ENCODE assay signal across 18 cellular contexts in the genomic region with DNA sequence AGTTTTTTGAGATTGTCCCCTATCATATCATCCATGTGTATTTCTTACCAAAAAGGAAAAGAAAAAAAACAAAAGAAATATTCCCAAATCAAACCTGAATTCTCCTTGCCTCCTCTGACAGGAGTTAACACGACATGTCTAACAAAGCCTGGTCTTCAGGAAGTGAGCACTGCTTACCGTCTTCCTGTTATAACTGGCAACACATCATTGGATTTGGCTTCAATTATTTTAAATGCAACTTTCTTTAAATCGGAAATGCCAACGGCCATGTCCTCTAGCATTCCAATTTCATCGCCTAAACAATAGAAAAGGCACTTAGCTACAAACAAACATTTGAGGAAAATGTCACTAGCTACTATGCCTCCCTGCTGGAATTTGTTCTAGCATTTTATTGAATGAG.
"Had no signal": no experiment of that assay in that cellular context is flagged by ENCODE, and none has a peak within 500 bp of the region (broad histone marks: within the 10 kb centered on the region; RNA-seq: fewer than 3 reads in every experiment).

No MANE protein-coding gene starts in this region.

- H3K27me3 ChIP-seq: gastroesophageal sphincter, ovary, testis, upper lobe of right lung had no signal

- H3K4me3 ChIP-seq: gastroesophageal sphincter, ovary, smooth muscle cell, testis, upper lobe of right lung had no signal

- H3K9me3 ChIP-seq: gastroesophageal sphincter, ovary, testis, upper lobe of right lung had no signal

- H3K36me3 ChIP-seq: gastroesophageal sphincter, ovary, upper lobe of right lung had no signal

- H3K4me2 ChIP-seq: smooth muscle cell had no signal

- DNase-seq: activated CD4-positive, alpha-beta T cell treated with anti-CD3 and anti-CD28 coated beads, Interleukin-2, amount 50 U/mL, for 4 hours; activated CD4-positive, CD25-positive, alpha-beta regulatory T cell; activated naive CD4-positive, alpha-beta T cell treated with Interleukin-2 at 50 U/mL for 16 hours; activated naive CD8-positive, alpha-beta T cell treated with anti-CD3 and anti-CD28 coated beads, Interleukin-2, amount 50 U/mL, for 24 hours; anterior cingulate cortex; central memory CD4-positive, alpha-beta T cell; erythroblast; immature natural killer cell; mesendoderm; naive thymus-derived CD8-positive, alpha-beta T cell; ovary; stimulated activated CD4-positive, alpha-beta T cell treated with anti-CD3 and anti-CD28 coated beads, Interleukin-4, amount 100 ng/mL, for 24 hours; T-helper 1 cell; T-helper 9 cell; testis; upper lobe of right lung had no signal

- H3K4me1 ChIP-seq: testis, upper lobe of right lung had no signal

- H3K27ac ChIP-seq: gastroesophageal sphincter, ovary, testis, upper lobe of right lung had no signal
